12 cellular contexts compared by ENCODE assay signal in the genomic region with DNA sequence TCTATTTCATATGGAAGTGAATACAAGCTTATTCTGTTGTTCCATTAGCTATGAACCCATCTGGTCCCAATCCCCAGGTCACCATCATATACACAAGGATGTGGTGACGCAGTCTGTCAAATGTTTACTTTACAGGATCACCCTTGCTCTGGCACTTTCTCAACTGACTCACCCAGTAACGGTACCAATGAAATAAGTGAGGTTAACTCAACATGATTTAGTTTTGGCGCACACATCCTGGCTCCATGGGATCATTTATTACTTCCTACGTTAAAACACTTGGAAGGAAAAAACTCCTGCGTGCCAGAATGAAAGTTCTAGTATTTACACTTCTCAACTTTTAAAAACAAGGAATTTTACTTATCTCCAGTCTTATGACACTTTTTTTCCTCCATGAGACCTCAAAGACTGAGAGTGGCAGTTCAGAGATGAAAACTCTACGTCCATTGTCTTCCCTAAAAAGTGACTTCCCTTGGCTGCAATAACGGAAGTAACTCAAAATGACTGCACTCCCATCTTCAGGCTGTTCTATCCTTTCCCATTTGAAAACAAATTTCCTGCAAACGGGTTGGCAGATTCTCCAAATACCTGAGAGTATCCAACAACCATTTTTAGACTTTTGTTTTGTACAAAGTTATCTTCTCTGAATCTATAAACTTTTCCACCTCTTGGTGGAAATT. TPM values are rescaled to one million over a fixed set of nuclear protein-coding genes. Genes with fewer than 3 reads are reported as not detected.
DNase-seq lines count a peak whose midpoint lies in the region; ATAC-seq and TF ChIP-seq lines count a peak whose summit lies in the region.
"Had no signal": no experiment of that assay in that cellular context is flagged by ENCODE, and none has a peak within 500 bp of the region (broad histone marks: within the 10 kb centered on the region; RNA-seq: fewer than 3 reads in every experiment).

No MANE protein-coding gene starts in this region.

- CTCF ChIA-PET in WTC11 (lab: Charles Lee) = interaction anchor here (1.3 kb wide), 1 partner anchor 113 kb away, joined by 6 read pairs; no protein-coding TSS in a partner anchor

- TF ChIP-seq CTCF in WTC11 (IDR thresholded peaks at IDR 0.05) (no peak), gastroesophageal sphincter (IDR thresholded peaks at IDR 0.05) (no peak), spleen (IDR thresholded peaks at IDR 0.05 in 8 of 11, conservative IDR thresholded peaks at IDR 0.05 in 3 of 11) (no peak)

- H3K27ac ChIP-seq in gastroesophageal sphincter (peak overlapping the region; percentile 29 to 71 (median 64)), spleen (no peak overlapping the region)
- H3K27ac ChIP-seq: 22Rv1 had no signal

- no peaks in the 10 kb centered on the region for H3K9me3 Mint-ChIP-seq in WTC11

- H3K9me3 ChIP-seq in gastroesophageal sphincter (no peaks in the 10 kb centered on the region), spleen (no peaks in the 10 kb centered on the region)

- H3K27me3 ChIP-seq in gastroesophageal sphincter (no peaks in the 10 kb centered on the region), spleen (replicated peaks in 1 of 7) (no peaks in the 10 kb centered on the region)

- intact Hi-C loops in spleen (cut with DNase I; ENCODE audit: low total_unique reads) = no loop called here

- ATAC-seq in WTC11 (no peak), gastroesophageal sphincter (peak; percentile 85), HG02981 (IDR thresholded peaks at IDR 0.05; ENCODE audit: unreplicated experiment) (no peak)

- DNase-seq in DMS 273 (lab: John Stamatoyannopoulos, UW; ENCODE audit: unreplicated experiment) (peak; percentile 6), DMS 273 treated with DMSO at 0.1 percent for 48 hours (lab: John Stamatoyannopoulos, UW) (no peak), WTC11 (ENCODE audit: low spot score) (no peak), stromal cell of bone marrow (ENCODE audit: low read depth) (peak; percentile 92), middle frontal gyrus (ENCODE audit: extremely low spot score, low spot score) (no peak), spleen (no peak)
- DNase-seq: activated effector memory CD4-positive, alpha-beta T cell treated with anti-CD3 and anti-CD28 coated beads, Interleukin-2, amount 50 U/mL, for 16 hours; NK-92 treated with Interleukin-12 subunit alpha and Interleukin-12 subunit beta, amount 100 ng/mL, for 24 hours; stimulated activated CD4-positive, alpha-beta T cell treated with anti-CD3 and anti-CD28 coated beads, Interleukin-1b, Interleukin-23, amount 100 ng/mL, for 48 hours had no signal

- H3K4me3 Mint-ChIP-seq in WTC11 = no peak overlapping the region

- H3K4me1 ChIP-seq in gastroesophageal sphincter (peaks cover 0 to 24% (median 0%) of the 10 kb centered on the region in 3 donors), spleen (peaks cover 0 to 4% (median 0%) of the 10 kb centered on the region in 6 donors)

- peaks cover 20% of the 10 kb centered on the region for H3K36me3 Mint-ChIP-seq in WTC11

- peak overlapping the region; percentile 8 to 15 for H3K4me3 ChIP-seq in gastroesophageal sphincter
- H3K4me3 ChIP-seq in spleen = no peak overlapping the region

- peaks cover 0 to 20% of the 10 kb centered on the region in 2 donors for H3K36me3 ChIP-seq in gastroesophageal sphincter
- H3K36me3 ChIP-seq in spleen = peaks cover 0 to 12% (median 0%) of the 10 kb centered on the region in 6 donors

- no peak for TF ChIP-seq POLR2A in gastroesophageal sphincter (IDR thresholded peaks at IDR 0.05)
- TF ChIP-seq POLR2A in spleen (IDR thresholded peaks at IDR 0.05) = no peak

- peak overlapping the region; percentile 38; the same call in 1 of the 2 replicates for H3K27ac Mint-ChIP-seq in WTC11

- POLR2A ChIA-PET in WTC11 (lab: Charles Lee) = no interaction called here

- no peaks in the 10 kb centered on the region for H3K27me3 Mint-ChIP-seq in WTC11 (ENCODE audit: low read depth)

- TF ChIP-seq EP300 in gastroesophageal sphincter (IDR thresholded peaks at IDR 0.05) = no peak

- 8 to 10% methylated on average over 6 to 8 of the region's 8 CpGs for WGBS in gastroesophageal sphincter (ENCODE audit: low coverage in 1 of 2), 2 donors
- 59 to 76% (median 67%) methylated on average over 8 of the region's 8 CpGs for WGBS in spleen, 5 donors

- H3K4me1 Mint-ChIP-seq in WTC11 = peaks cover 38% of the 10 kb centered on the region

TF ChIP-seq in WTC11, 78 proteins besides CTCF, POLR2A, EP300 and RAD21:
- TF ChIP-seq ETV6 (CRISPR knock-in tag; IDR thresholded peaks at IDR 0.05) (no peak), SMAD3 (CRISPR knock-in tag; IDR thresholded peaks at IDR 0.05; ENCODE audit: borderline replicate concordance) (no peak), CBFB (CRISPR knock-in tag; IDR thresholded peaks at IDR 0.05; ENCODE audit: low read depth) (no peak)
- TF ChIP-seq, protein P1, sequence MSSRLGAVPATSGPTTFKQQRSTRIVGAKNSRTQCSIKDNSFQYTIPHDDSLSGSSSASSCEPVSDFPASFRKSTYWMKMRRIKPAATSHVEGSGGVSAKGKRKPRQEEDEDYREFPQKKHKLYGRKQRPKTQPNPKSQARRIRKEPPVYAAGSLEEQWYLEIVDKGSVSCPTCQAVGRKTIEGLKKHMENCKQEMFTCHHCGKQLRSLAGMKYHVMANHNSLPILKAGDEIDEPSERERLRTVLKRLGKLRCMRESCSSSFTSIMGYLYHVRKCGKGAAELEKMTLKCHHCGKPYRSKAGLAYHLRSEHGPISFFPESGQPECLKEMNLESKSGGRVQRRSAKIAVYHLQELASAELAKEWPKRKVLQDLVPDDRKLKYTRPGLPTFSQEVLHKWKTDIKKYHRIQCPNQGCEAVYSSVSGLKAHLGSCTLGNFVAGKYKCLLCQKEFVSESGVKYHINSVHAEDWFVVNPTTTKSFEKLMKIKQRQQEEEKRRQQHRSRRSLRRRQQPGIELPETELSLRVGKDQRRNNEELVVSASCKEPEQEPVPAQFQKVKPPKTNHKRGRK (CRISPR knock-in tag; IDR thresholded peaks at IDR 0.05; ENCODE audit: borderline replicate concordance) = no peak

RNA-seq across cellular contexts. Expression of a gene that starts 15.9 kb away (rescaled TPM):
- total RNA-seq in WTC11 (2021) = 19.7 to 27.4 TPM (median 25.3 TPM) in 3 replicates
- total RNA-seq in gastroesophageal sphincter = 10 to 100 TPM in 2 of 4 donors, 1 to 10 TPM in 2; 7.2 to 10.8 (median 9.1) TPM
- 10 to 100 TPM in 4 of 7 donors, 1 to 10 TPM in 3; 6.8 to 16.8 (median 10.3) TPM for total RNA-seq in spleen
- 1 to 10 TPM in 2 of 3 donors, under 1 TPM in 1; 0.80 to 2.3 (median 1.2) TPM for polyA plus RNA-seq in spleen

Comparison
In these comparisons a context has a peak if more than half of its experiments do, and no peak if none do; other contexts are left out.
1. DNase-seq: peak in DMS 273 (single experiment) and stromal cell of bone marrow (single experiment); none in DMS 273 treated with DMSO at 0.1 percent for 48 hours (single experiment), WTC11 (single experiment), middle frontal gyrus (single experiment) and spleen (single experiment).
2. H3K27ac ChIP-seq: peak in gastroesophageal sphincter (4 of 4); none in spleen (0 of 8).
3. H3K4me3 ChIP-seq: peak in gastroesophageal sphincter (2 of 2); none in spleen (0 of 8).